In genomic region chr4:107552306-107552705, GRCh38 we compare ENCODE assay signal across 28 cellular contexts.
"Had no signal": no experiment of that assay in that cellular context is flagged by ENCODE, and none has a peak within 500 bp of the region (broad histone marks: within the 10 kb centered on the region; RNA-seq: fewer than 3 reads in every experiment).

No MANE protein-coding gene starts in this region.

- H3K27me3 ChIP-seq: gastroesophageal sphincter, heart left ventricle, hepatocyte, neural progenitor cell, right atrium auricular region, stomach, thyroid gland, vagina had no signal

- H3K4me1 Mint-ChIP-seq: neural progenitor cell; stimulated activated effector memory CD8-positive, alpha-beta T cell treated with anti-CD3 and anti-CD28 coated beads, Interleukin-12 subunit alpha, Interleukin-12 subunit beta, amount 100 ng/mL, for 72 hours had no signal

- DNase-seq: dermis blood vessel endothelial cell; effector memory CD4-positive, alpha-beta T cell; foreskin fibroblast; heart left ventricle; kidney; mesenchymal stem cell; mucosa of descending colon; naive B cell; stimulated activated CD4-positive, alpha-beta T cell treated with anti-CD3 and anti-CD28 coated beads, Interleukin-2, amount 100 ng/mL, for 24 hours; stimulated activated CD4-positive, alpha-beta T cell treated with anti-CD3 and anti-CD28 coated beads, Interleukin-4, amount 100 ng/mL, for 24 hours; stimulated activated naive CD4-positive, alpha-beta T cell treated with Interleukin-2 at 50 U/mL for 16 hours; stomach; thyroid gland had no signal

- H3K79me2 ChIP-seq: hepatocyte, parathyroid adenoma had no signal

- FAIRE-seq: endothelial cell of umbilical vein, kidney had no signal

- H3K36me3 ChIP-seq: gastroesophageal sphincter, heart left ventricle, neural progenitor cell, prostate gland, right atrium auricular region, stomach, thyroid gland, vagina had no signal

- ATAC-seq: gastroesophageal sphincter; heart left ventricle; left lobe of liver; mucosa of descending colon; natural killer cell treated with Interleukin-12 subunit alpha and Interleukin-12 subunit beta and Interleukin-15 and Interleukin-18, amount 100 ng/mL, for 72 hours; sciatic nerve; stimulated activated effector memory CD8-positive, alpha-beta T cell treated with anti-CD3 and anti-CD28 coated beads, Interleukin-12 subunit alpha, Interleukin-12 subunit beta, amount 100 ng/mL, for 72 hours had no signal

- H3K9me3 ChIP-seq: gastroesophageal sphincter, mucosa of descending colon, prostate gland, thyroid gland, vagina had no signal

- H3K27ac Mint-ChIP-seq: mesothelial cell of epicardium; naive B cell; natural killer cell treated with Interleukin-12 subunit alpha and Interleukin-12 subunit beta and Interleukin-15 and Interleukin-18, amount 100 ng/mL, for 72 hours; neural progenitor cell; stimulated activated effector memory CD8-positive, alpha-beta T cell treated with anti-CD3 and anti-CD28 coated beads, Interleukin-12 subunit alpha, Interleukin-12 subunit beta, amount 100 ng/mL, for 72 hours had no signal

- H3K27me3 Mint-ChIP-seq: naive B cell; natural killer cell treated with Interleukin-12 subunit alpha and Interleukin-12 subunit beta and Interleukin-15 and Interleukin-18, amount 100 ng/mL, for 72 hours had no signal

- H3K4me3 Mint-ChIP-seq: mesothelial cell of epicardium; naive B cell; natural killer cell treated with Interleukin-12 subunit alpha and Interleukin-12 subunit beta and Interleukin-15 and Interleukin-18, amount 100 ng/mL, for 72 hours; neural progenitor cell; stimulated activated effector memory CD8-positive, alpha-beta T cell treated with anti-CD3 and anti-CD28 coated beads, Interleukin-12 subunit alpha, Interleukin-12 subunit beta, amount 100 ng/mL, for 72 hours had no signal

- H3K4me2 ChIP-seq: hepatocyte, neural progenitor cell had no signal

- H3K4me1 ChIP-seq: gastroesophageal sphincter, neural progenitor cell, parathyroid adenoma, prostate gland, right atrium auricular region, stomach, thyroid gland, vagina had no signal

- H3K4me3 ChIP-seq: coronary artery, gastroesophageal sphincter, heart left ventricle, hepatocyte, lung, mucosa of descending colon, neural progenitor cell, prostate gland, right atrium auricular region, stomach, thyroid gland, vagina had no signal

- H3K27ac ChIP-seq: coronary artery, gastroesophageal sphincter, heart left ventricle, hepatocyte, neural progenitor cell, parathyroid adenoma, prostate gland, right atrium auricular region, stomach, thyroid gland, vagina had no signal

- H3K36me3 Mint-ChIP-seq: mesothelial cell of epicardium; naive B cell; natural killer cell treated with Interleukin-12 subunit alpha and Interleukin-12 subunit beta and Interleukin-15 and Interleukin-18, amount 100 ng/mL, for 72 hours; neural progenitor cell; stimulated activated effector memory CD8-positive, alpha-beta T cell treated with anti-CD3 and anti-CD28 coated beads, Interleukin-12 subunit alpha, Interleukin-12 subunit beta, amount 100 ng/mL, for 72 hours had no signal
